In the genomic region with DNA sequence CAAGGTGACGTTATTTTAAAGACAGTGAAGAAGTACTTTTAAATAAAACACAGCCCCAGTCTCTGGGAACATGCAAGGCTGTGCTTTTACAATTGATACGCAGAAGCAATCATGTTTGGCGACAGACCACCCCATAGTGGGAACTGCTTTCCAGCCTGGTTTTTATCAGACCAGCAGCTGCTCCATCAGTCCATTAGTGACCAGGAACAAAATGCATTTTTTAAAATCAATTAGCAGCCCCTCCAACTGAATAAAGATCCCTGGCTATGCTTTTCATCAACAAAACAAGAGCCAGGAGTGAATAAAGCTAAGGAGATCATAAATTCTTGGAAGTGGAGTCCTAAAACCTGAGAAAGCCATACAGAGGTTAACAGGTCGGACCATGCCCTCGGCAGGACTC, we compare ENCODE assay signal across 19 cellular contexts.
A peak's percentile ranks its signal among the peaks of the same experiment; 100 is the strongest.
DNase-seq lines count a peak whose midpoint lies in the region; FAIRE-seq and TF ChIP-seq lines count a peak whose summit lies in the region.
"Had no signal": no experiment of that assay in that cellular context is flagged by ENCODE, and none has a peak within 500 bp of the region (broad histone marks: within the 10 kb centered on the region; RNA-seq: fewer than 3 reads in every experiment).

No MANE protein-coding gene starts in this region.

- no peak for TF ChIP-seq POLR2A in H1 (IDR thresholded peaks at IDR 0.05; ENCODE audit: control extremely low read depth in 1 of 2, low read depth in 2 of 2, low read length in 2 of 2)

- H3K4me2 ChIP-seq in H1 (ENCODE audit: insufficient read depth in 1 of 2, low read depth in 2 of 2, low read length in 2 of 2): no peak overlapping the region
- H3K4me2 ChIP-seq in mesendoderm (ENCODE audit: low read length): no peak overlapping the region

- H3K56ac ChIP-seq in H1 (replicated peaks; ENCODE audit: insufficient read length, low read depth, low read length): no peak overlapping the region
- no peak overlapping the region for H3K56ac ChIP-seq in mesendoderm (ENCODE audit: low read length)

- H3K18ac ChIP-seq in H1 (ENCODE audit: extremely low read depth, low read length) (no peak overlapping the region), mesendoderm (ENCODE audit: low read length) (no peak overlapping the region)

- H2AFZ ChIP-seq in H1 (ENCODE audit: low read length): no peak overlapping the region

- H3K14ac ChIP-seq in H1 (ENCODE audit: insufficient read length): no peak overlapping the region

- WGBS in H1 (ENCODE audit: extremely low coverage in 1 of 2, insufficient coverage in 1 of 2, insufficient read length in 1 of 2, insufficient replicate concordance in 2 of 2, low coverage in 1 of 2, low lambda C conversion rate in 2 of 2, missing lambda C conversion rate in 1 of 2), 2 experiments: 90% methylated on average over 5 of the region's 5 CpGs; no CpG with 5 or more reads in 1 of the 2 experiments
- no CpG with 5 or more reads among the region's 5 CpGs for WGBS in mesendoderm (ENCODE audit: extremely low coverage, insufficient coverage, low lambda C conversion rate)

- no peak for TF ChIP-seq CTCF in H1 (IDR thresholded peaks at IDR 0.05; ENCODE audit: control extremely low read depth in 1 of 3, insufficient read depth in 1 of 3, low read depth in 1 of 3, low read length in 3 of 3)

- H3K4me3 Mint-ChIP-seq in activated T-helper 2 cell treated with anti-CD3 and anti-CD28 coated beads, Interferon-gamma antibody, Interleukin-2, Interleukin-4, amounts not matched to agents 10 μg/mL and 5 μg/mL and 100 μg/mL, durations not matched to agents 14 hours and 24 hours and 36 hours (ENCODE audit: low read depth): no peak overlapping the region
- H3K4me3 Mint-ChIP-seq: CD4-positive, alpha-beta T cell had no signal

- H3K23me2 ChIP-seq in H1 (ENCODE audit: low read depth, low read length): no peaks in the 10 kb centered on the region

- TF ChIP-seq RAD21 in H1 (IDR thresholded peaks at IDR 0.05 in 1 of 2, conservative IDR thresholded peaks at IDR 0.05 in 1 of 2; ENCODE audit: low read depth in 2 of 2, low read length in 2 of 2): no peak

- H3K9ac ChIP-seq in H1 (replicated peaks in 1 of 4; ENCODE audit: extremely low read depth in 1 of 4, low read depth in 3 of 4, low read length in 3 of 4) (no peak overlapping the region), mesendoderm (ENCODE audit: low read length) (no peak overlapping the region)

- no peak overlapping the region for H3K23ac ChIP-seq in H1 (ENCODE audit: insufficient read length)
- H3K23ac ChIP-seq in mesendoderm (ENCODE audit: low read length): no peak overlapping the region

- TF ChIP-seq EP300 in H1 (IDR thresholded peaks at IDR 0.05; ENCODE audit: borderline replicate concordance in 1 of 2, low read depth in 2 of 2, low read length in 2 of 2): no peak

- no peaks in the 10 kb centered on the region for H3K36me3 ChIP-seq in H1 (ENCODE audit: control insufficient read depth in 2 of 4, insufficient read depth in 4 of 4, low read length in 3 of 4)
- no peaks in the 10 kb centered on the region for H3K36me3 ChIP-seq in mesendoderm (ENCODE audit: control insufficient read depth, insufficient read depth, low read length)

- peak overlapping the region; percentile 38; the same call in 1 of the 2 replicates for H2BK20ac ChIP-seq in H1 (ENCODE audit: low read length)

- CTCF ChIA-PET in H1 (lab: Charles Lee; ENCODE audit: partially characterized antibody): interaction anchor here (1.0 to 2.9 kb wide), 10 partner anchors 9 to 492 kb away, joined by 3 to 16 read pairs (median 6); no protein-coding TSS in a partner anchor

- no peak overlapping the region for H4K91ac ChIP-seq in H1 (replicated peaks; ENCODE audit: insufficient read length, low read length)

- DNase-seq in SK-N-DZ (ENCODE audit: low spot score) (peak; percentile 94), H1 (ENCODE audit: low read depth in 1 of 2, low spot score in 2 of 2) (no peak), mesendoderm (no peak), NCI-H524 (lab: John Stamatoyannopoulos, UW) (no peak), NCI-H69 (lab: John Stamatoyannopoulos, UW) (no peak)
- no peak for DNase-seq in activated T-helper 2 cell treated with anti-CD3 and anti-CD28 coated beads, Interferon-gamma antibody, Interleukin-2, Interleukin-4, amounts not matched to agents 10 μg/mL and 5 μg/mL and 100 μg/mL, durations not matched to agents 14 hours and 24 hours and 36 hours (ENCODE audit: low spot score)
- DNase-seq: ACHN; Caco-2; CD4-positive, alpha-beta T cell; HCEC 1CT; IMR-90 had no signal

- no peaks in the 10 kb centered on the region for H3K9me3 ChIP-seq in H1 (ENCODE audit: insufficient read depth in 2 of 2, low read depth in 1 of 2, low read length in 1 of 2)
- H3K9me3 ChIP-seq: Caco-2 had no signal

- no peaks in the 10 kb centered on the region for H4K20me1 ChIP-seq in H1 (replicated peaks in 1 of 2; ENCODE audit: control insufficient read depth in 1 of 2, insufficient read depth in 2 of 2, low read length in 2 of 2)

- no peak overlapping the region for H2BK12ac ChIP-seq in H1 (ENCODE audit: low read depth, low read length)

- H3K27ac ChIP-seq in H1 (ENCODE audit: low read depth, low read length) (no peak overlapping the region), mesendoderm (ENCODE audit: low read depth, low read length) (no peak overlapping the region)
- H3K27ac ChIP-seq: C4-2B had no signal

- no peak overlapping the region for H2BK120ac ChIP-seq in H1 (replicated peaks; ENCODE audit: low read depth, low read length)
- peak overlapping the region; percentile 36 for H2BK120ac ChIP-seq in mesendoderm (ENCODE audit: low read depth, low read length)

- no peaks in the 10 kb centered on the region for H3K36me3 Mint-ChIP-seq in activated T-helper 2 cell treated with anti-CD3 and anti-CD28 coated beads, Interferon-gamma antibody, Interleukin-2, Interleukin-4, amounts not matched to agents 10 μg/mL and 5 μg/mL and 100 μg/mL, durations not matched to agents 14 hours and 24 hours and 36 hours (ENCODE audit: low read depth)

- H3K4me1 ChIP-seq in H1 (replicated peaks in 1 of 4; ENCODE audit: control insufficient read depth in 3 of 4, insufficient read depth in 4 of 4, low read length in 3 of 4): peaks cover 0 to 14% (median 3%) of the 10 kb centered on the region in 4 experiments; a peak in 3 of 7 replicates
- H3K4me1 ChIP-seq in mesendoderm (ENCODE audit: control insufficient read depth, low read depth, low read length): peaks cover 4% of the 10 kb centered on the region
- H3K4me1 ChIP-seq: Caco-2 had no signal

- no peaks in the 10 kb centered on the region for H3K4me1 Mint-ChIP-seq in activated T-helper 2 cell treated with anti-CD3 and anti-CD28 coated beads, Interferon-gamma antibody, Interleukin-2, Interleukin-4, amounts not matched to agents 10 μg/mL and 5 μg/mL and 100 μg/mL, durations not matched to agents 14 hours and 24 hours and 36 hours (ENCODE audit: low read depth)

- H3K27ac Mint-ChIP-seq in activated T-helper 2 cell treated with anti-CD3 and anti-CD28 coated beads, Interferon-gamma antibody, Interleukin-2, Interleukin-4, amounts not matched to agents 10 μg/mL and 5 μg/mL and 100 μg/mL, durations not matched to agents 14 hours and 24 hours and 36 hours: no peak overlapping the region
- H3K27ac Mint-ChIP-seq: CD4-positive, alpha-beta T cell had no signal

- POLR2A ChIA-PET in H1 (lab: Charles Lee; ENCODE audit: partially characterized antibody): no interaction called here

- no peaks in the 10 kb centered on the region for H3K79me1 ChIP-seq in H1 (ENCODE audit: low read depth, low read length)
- no peaks in the 10 kb centered on the region for H3K79me1 ChIP-seq in mesendoderm (ENCODE audit: low read length)

- no peak overlapping the region for H4K8ac ChIP-seq in H1 (ENCODE audit: extremely low read depth, insufficient read depth, low read length)
- no peak overlapping the region for H4K8ac ChIP-seq in mesendoderm (ENCODE audit: low read depth, low read length)

- H2AK5ac ChIP-seq in H1 (ENCODE audit: low read depth, low read length) (no peak overlapping the region), mesendoderm (ENCODE audit: low read length) (no peak overlapping the region)

- no peak overlapping the region for H3K4ac ChIP-seq in H1 (replicated peaks; ENCODE audit: insufficient read length, low read depth, low read length)
- no peak overlapping the region for H3K4ac ChIP-seq in mesendoderm (ENCODE audit: low read depth, low read length)

- no peak for FAIRE-seq in H1 (lab: Jason Lieb, UNC)
- FAIRE-seq: A204.1, D721Med, G401.6, GM12891, GM19239, H54, HTR-8/SVneo had no signal

- H3K27me3 ChIP-seq in H1 (replicated peaks in 1 of 4; ENCODE audit: control insufficient read depth in 3 of 4, extremely low read depth in 1 of 4, insufficient read depth in 3 of 4, low read length in 3 of 4) (no peaks in the 10 kb centered on the region), mesendoderm (ENCODE audit: insufficient read depth, low read length, poor library complexity) (no peaks in the 10 kb centered on the region)

- H3K79me2 ChIP-seq in H1 (ENCODE audit: control insufficient read depth in 1 of 2, insufficient read depth in 2 of 2, low read length in 2 of 2): no peaks in the 10 kb centered on the region
- H3K79me2 ChIP-seq in mesendoderm (ENCODE audit: control insufficient read depth, insufficient read depth, low read length): no peaks in the 10 kb centered on the region

- H2BK5ac ChIP-seq in H1 (ENCODE audit: low read depth, low read length): no peak overlapping the region
- no peak overlapping the region for H2BK5ac ChIP-seq in mesendoderm (ENCODE audit: low read length)

- no peak overlapping the region for H2BK15ac ChIP-seq in H1 (ENCODE audit: low read length)
- H2BK15ac ChIP-seq in mesendoderm (replicated peaks; ENCODE audit: low read depth): no peak overlapping the region

- no peak overlapping the region for H3K4me3 ChIP-seq in H1 (ENCODE audit: extremely low read depth in 1 of 4, insufficient read depth in 2 of 4, low read depth in 3 of 4, low read length in 4 of 4)
- H3K4me3 ChIP-seq in mesendoderm (ENCODE audit: low read length): no peak overlapping the region

- intact Hi-C loops in activated T-helper 2 cell treated with anti-CD3 and anti-CD28 coated beads, Interferon-gamma antibody, Interleukin-2, Interleukin-4, amounts not matched to agents 10 μg/mL and 5 μg/mL and 100 μg/mL, durations not matched to agents 14 hours and 24 hours and 36 hours (cut with micrococcal nuclease): no loop called here

- no peaks in the 10 kb centered on the region for H3K27me3 Mint-ChIP-seq in activated T-helper 2 cell treated with anti-CD3 and anti-CD28 coated beads, Interferon-gamma antibody, Interleukin-2, Interleukin-4, amounts not matched to agents 10 μg/mL and 5 μg/mL and 100 μg/mL, durations not matched to agents 14 hours and 24 hours and 36 hours (ENCODE audit: low read depth)
- H3K27me3 Mint-ChIP-seq: CD4-positive, alpha-beta T cell had no signal

- H3K9me3 Mint-ChIP-seq in activated T-helper 2 cell treated with anti-CD3 and anti-CD28 coated beads, Interferon-gamma antibody, Interleukin-2, Interleukin-4, amounts not matched to agents 10 μg/mL and 5 μg/mL and 100 μg/mL, durations not matched to agents 14 hours and 24 hours and 36 hours: peaks cover 8% of the 10 kb centered on the region
- H3K9me3 Mint-ChIP-seq: CD4-positive, alpha-beta T cell had no signal

- H4K5ac ChIP-seq in H1 (ENCODE audit: insufficient read length, low read depth, low read length) (no peak overlapping the region), mesendoderm (ENCODE audit: low read length) (no peak overlapping the region)
